In the genomic region with DNA sequence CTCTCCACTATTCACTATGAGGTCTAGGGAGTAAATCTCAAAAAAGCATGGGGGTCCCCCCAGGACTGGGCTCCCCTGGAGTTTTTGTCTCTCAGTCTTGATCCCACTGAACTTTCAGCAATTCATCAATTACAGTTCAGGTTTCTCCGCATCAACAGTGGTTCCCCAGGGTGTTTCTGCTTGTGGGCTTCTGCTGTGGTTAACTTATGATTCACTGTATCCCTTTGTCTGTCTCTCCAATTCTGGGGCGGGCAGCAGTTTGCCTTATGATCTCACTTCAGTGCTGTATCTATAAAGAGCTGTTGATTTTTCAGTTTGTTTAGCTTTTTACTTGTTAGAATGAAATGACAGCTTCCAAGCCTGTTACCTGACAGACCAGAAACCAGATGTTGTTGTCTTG, we compare ENCODE assay signal across 14 cellular contexts.
DNase-seq lines count a peak whose midpoint lies in the region; TF ChIP-seq lines count a peak whose summit lies in the region.
"Had no signal": no experiment of that assay in that cellular context is flagged by ENCODE, and none has a peak within 500 bp of the region (broad histone marks: within the 10 kb centered on the region; RNA-seq: fewer than 3 reads in every experiment).

No MANE protein-coding gene starts in this region.

- DNase-seq in GM03348 (ENCODE audit: low spot score) (peak; percentile 4), LHCN-M2 (ENCODE audit: low read depth) (peak; percentile 60), RWPE1 (ENCODE audit: low spot score) (peak; percentile 5), fibroblast of mammary gland (ENCODE audit: low read depth) (peak; percentile 7), dorsolateral prefrontal cortex (no peak), NAMALWA (ENCODE audit: low spot score) (no peak), suprapubic skin (ENCODE audit: low spot score in 2 of 2) (no peak)
- DNase-seq in stimulated activated CD4-positive, alpha-beta T cell treated with anti-CD3 and anti-CD28 coated beads, Interleukin-2, amount 100 ng/mL, for 24 hours = no peak
- DNase-seq: activated T-cell treated with anti-CD3 and anti-CD28 coated beads, Interleukin-2, amount 50 U/mL, for 24 hours; amniotic stem cell; CD4-positive, CD25-positive, alpha-beta regulatory T cell; Karpas-422; PC-9; right cardiac atrium had no signal

- intact Hi-C loops in dorsolateral prefrontal cortex (cut with DNase I) = no loop called here

- CTCF ChIA-PET in RWPE1 (lab: Yijun Ruan, JAX) = no interaction called here

- H3K4me1 ChIP-seq in suprapubic skin = no peaks in the 10 kb centered on the region

- H3K27me3 ChIP-seq in dorsolateral prefrontal cortex = peaks cover 0 to 16% (median 0%) of the 10 kb centered on the region in 45 donors
- no peaks in the 10 kb centered on the region for H3K27me3 ChIP-seq in suprapubic skin

- no peaks in the 10 kb centered on the region for H3K9me3 ChIP-seq in suprapubic skin

- WGBS in suprapubic skin = 43% methylated on average over 2 of the region's 2 CpGs

- no peak for TF ChIP-seq POLR2A in suprapubic skin (IDR thresholded peaks at IDR 0.05)

- H3K36me3 ChIP-seq in suprapubic skin = no peaks in the 10 kb centered on the region

- TF ChIP-seq CTCF in RWPE1 (conservative IDR thresholded peaks at IDR 0.05; ENCODE audit: low read depth) (no peak), fibroblast of mammary gland (conservative IDR thresholded peaks at IDR 0.05; ENCODE audit: control insufficient read depth, insufficient read depth, low read depth, low read length) (no peak), dorsolateral prefrontal cortex (IDR thresholded peaks at IDR 0.05 in 54 of 56, conservative IDR thresholded peaks at IDR 0.05 in 2 of 56; ENCODE audit: low read depth in 1 of 56, partially characterized antibody in 56 of 56) (no peak), suprapubic skin (IDR thresholded peaks at IDR 0.05) (no peak)

- H3K27ac ChIP-seq in RWPE1 (no peak overlapping the region), dorsolateral prefrontal cortex (no peak overlapping the region), suprapubic skin (no peak overlapping the region)
- H3K27ac ChIP-seq: PC-9 had no signal

- no peak for TF ChIP-seq EP300 in suprapubic skin (IDR thresholded peaks at IDR 0.05)

- H3K4me3 ChIP-seq in fibroblast of mammary gland (ENCODE audit: control insufficient read depth, low read depth, low read length) = no peak overlapping the region
- no peak overlapping the region for H3K4me3 ChIP-seq in dorsolateral prefrontal cortex
- H3K4me3 ChIP-seq in suprapubic skin = no peak overlapping the region
- H3K4me3 ChIP-seq: PC-9 had no signal

- POLR2A ChIA-PET in RWPE1 (lab: Yijun Ruan, JAX; ENCODE audit: low non-redundant PET) = no interaction called here

Comparison
In these comparisons a context has a peak if more than half of its experiments do, and no peak if none do; other contexts are left out.
1. DNase-seq: peak in GM03348 (single experiment), LHCN-M2 (single experiment), RWPE1 (single experiment) and fibroblast of mammary gland (single experiment); none in dorsolateral prefrontal cortex (0 of 10), NAMALWA (single experiment), suprapubic skin (0 of 2) and stimulated activated CD4-positive, alpha-beta T cell treated with anti-CD3 and anti-CD28 coated beads, Interleukin-2, amount 100 ng/mL, for 24 hours (0 of 2).